13 cellular contexts compared by ENCODE assay signal in the genomic region with DNA sequence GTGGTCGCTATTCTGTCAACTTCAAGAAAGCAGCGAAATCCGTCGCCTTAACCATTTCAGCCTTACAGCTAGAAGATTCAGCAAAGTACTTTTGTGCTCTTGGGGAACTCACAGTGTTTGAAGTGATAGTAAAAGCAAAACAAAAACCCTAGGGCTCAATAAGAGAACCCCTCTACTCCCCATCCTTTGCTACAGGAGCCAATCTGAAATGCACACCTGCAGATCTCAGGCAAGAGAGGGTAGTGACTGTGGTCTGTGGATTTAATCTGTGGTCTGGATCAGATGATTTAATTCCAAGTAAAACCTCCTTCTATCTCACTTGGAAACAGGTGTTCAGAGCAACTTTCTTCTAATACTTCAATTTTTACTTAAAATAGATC.
DNase-seq lines count a peak whose midpoint lies in the region; ATAC-seq and TF ChIP-seq lines count a peak whose summit lies in the region.
"Had no signal": no experiment of that assay in that cellular context is flagged by ENCODE, and none has a peak within 500 bp of the region (broad histone marks: within the 10 kb centered on the region; RNA-seq: fewer than 3 reads in every experiment).

No MANE protein-coding gene starts in this region.

- no peak overlapping the region for H3K56ac ChIP-seq in mesendoderm (ENCODE audit: low read length)

- H3K9me2 ChIP-seq in Loucy (replicated peaks; ENCODE audit: low read depth, low read length), result no peaks in the 10 kb centered on the region

- H2AK5ac ChIP-seq in mesendoderm (ENCODE audit: low read length), result no peak overlapping the region

- H3K4me1 ChIP-seq in left ventricle myocardium inferior, result no peaks in the 10 kb centered on the region
- peaks cover 2% of the 10 kb centered on the region for H3K4me1 ChIP-seq in right cardiac atrium (ENCODE audit: control insufficient read depth, insufficient read depth, low read length)
- H3K4me1 ChIP-seq in Loucy (ENCODE audit: insufficient read depth, low read length, poor library complexity, severe bottlenecking), result peaks cover 55% of the 10 kb centered on the region
- peaks cover 0 to 19% (median 3%) of the 10 kb centered on the region in 4 donors for H3K4me1 ChIP-seq in esophagus muscularis mucosa
- no peaks in the 10 kb centered on the region for H3K4me1 ChIP-seq in mesendoderm (ENCODE audit: control insufficient read depth, low read depth, low read length)
- H3K4me1 ChIP-seq in lower lobe of right lung, result no peaks in the 10 kb centered on the region
- H3K4me1 ChIP-seq: ascending aorta had no signal

- no peak for ATAC-seq in right cardiac atrium
- ATAC-seq in lower lobe of right lung, result no peak

- H3K27ac ChIP-seq in left ventricle myocardium inferior (replicated peaks), result peak overlapping the region; percentile 67
- no peak overlapping the region for H3K27ac ChIP-seq in right cardiac atrium (ENCODE audit: low read length)
- H3K27ac ChIP-seq in esophagus muscularis mucosa (replicated peaks in 1 of 4), result peak overlapping the region; percentile 42 to 73 (median 70)
- H3K27ac ChIP-seq in mesendoderm (ENCODE audit: low read depth, low read length), result no peak overlapping the region
- no peak overlapping the region for H3K27ac ChIP-seq in lower lobe of right lung
- H3K27ac ChIP-seq: ascending aorta had no signal

- H3K9ac ChIP-seq in Loucy (ENCODE audit: low read depth, low read length, poor library complexity, severe bottlenecking) (peak overlapping the region; percentile 20), mesendoderm (ENCODE audit: low read length) (no peak overlapping the region)

- H2BK5ac ChIP-seq in mesendoderm (ENCODE audit: low read length), result no peak overlapping the region

- H2BK15ac ChIP-seq in mesendoderm (replicated peaks; ENCODE audit: low read depth), result no peak overlapping the region

- no peak for TF ChIP-seq EP300 in esophagus muscularis mucosa (IDR thresholded peaks at IDR 0.05)

- no peaks in the 10 kb centered on the region for H3K79me1 ChIP-seq in mesendoderm (ENCODE audit: low read length)

- DNase-seq in left ventricle myocardium inferior, result no peak
- DNase-seq in right cardiac atrium, result no peak
- DNase-seq in esophagus muscularis mucosa (ENCODE audit: extremely low spot score), result no peak
- DNase-seq in mesendoderm, result no peak
- DNase-seq in lower lobe of right lung, result no peak
- no peak for DNase-seq in amygdala (lab: John Stamatoyannopoulos, UW)
- DNase-seq in NCI-H2081 (lab: John Stamatoyannopoulos, UW), result no peak
- DNase-seq: AML-193; effector CD8-positive, alpha-beta T cell; left colon; spleen had no signal

- H3K27me3 ChIP-seq in left ventricle myocardium inferior (ENCODE audit: low read depth), result no peaks in the 10 kb centered on the region
- no peaks in the 10 kb centered on the region for H3K27me3 ChIP-seq in right cardiac atrium (ENCODE audit: control insufficient read depth, insufficient read depth)
- no peaks in the 10 kb centered on the region for H3K27me3 ChIP-seq in Loucy (ENCODE audit: insufficient read depth, low read length, poor library complexity, severe bottlenecking)
- no peaks in the 10 kb centered on the region for H3K27me3 ChIP-seq in esophagus muscularis mucosa
- H3K27me3 ChIP-seq in mesendoderm (ENCODE audit: insufficient read depth, low read length, poor library complexity), result no peaks in the 10 kb centered on the region
- no peaks in the 10 kb centered on the region for H3K27me3 ChIP-seq in lower lobe of right lung (ENCODE audit: low read depth)
- H3K27me3 ChIP-seq: ascending aorta, spleen had no signal

- no peak for TF ChIP-seq CTCF in left ventricle myocardium inferior (IDR thresholded peaks at IDR 0.05; ENCODE audit: borderline replicate concordance)
- no peak for TF ChIP-seq CTCF in Loucy (conservative IDR thresholded peaks at IDR 0.05; ENCODE audit: low read length)
- no peak for TF ChIP-seq CTCF in esophagus muscularis mucosa (IDR thresholded peaks at IDR 0.05)
- no peak for TF ChIP-seq CTCF in lower lobe of right lung (IDR thresholded peaks at IDR 0.05)

- no peak overlapping the region for H2BK120ac ChIP-seq in mesendoderm (ENCODE audit: low read depth, low read length)

- H3K4me2 ChIP-seq in Loucy (ENCODE audit: low read depth, low read length, poor library complexity, severe bottlenecking), result peak overlapping the region; percentile 71
- H3K4me2 ChIP-seq in mesendoderm (ENCODE audit: low read length), result no peak overlapping the region

- H3K4ac ChIP-seq in mesendoderm (ENCODE audit: low read depth, low read length), result no peak overlapping the region

- H3K36me3 ChIP-seq in left ventricle myocardium inferior (no peaks in the 10 kb centered on the region), Loucy (ENCODE audit: insufficient read depth, low read length) (no peaks in the 10 kb centered on the region), esophagus muscularis mucosa (no peaks in the 10 kb centered on the region), mesendoderm (ENCODE audit: control insufficient read depth, insufficient read depth, low read length) (no peaks in the 10 kb centered on the region), lower lobe of right lung (no peaks in the 10 kb centered on the region)
- H3K36me3 ChIP-seq: ascending aorta, spleen had no signal

- no peak overlapping the region for H4K5ac ChIP-seq in mesendoderm (ENCODE audit: low read length)

- H3K23ac ChIP-seq in mesendoderm (ENCODE audit: low read length), result no peak overlapping the region

- WGBS in right cardiac atrium, result 56% methylated on average over 4 of the region's 4 CpGs
- 76% methylated on average over 4 of the region's 4 CpGs for WGBS in esophagus muscularis mucosa
- WGBS in mesendoderm (ENCODE audit: extremely low coverage, insufficient coverage, low lambda C conversion rate), result no CpG with 5 or more reads among the region's 4 CpGs

- H3F3A ChIP-seq in Loucy (ENCODE audit: low read depth), result no peaks in the 10 kb centered on the region

- no peak overlapping the region for H3K18ac ChIP-seq in mesendoderm (ENCODE audit: low read length)

- H3K79me2 ChIP-seq in Loucy (ENCODE audit: insufficient read depth, low read length) (no peaks in the 10 kb centered on the region), mesendoderm (ENCODE audit: control insufficient read depth, insufficient read depth, low read length) (no peaks in the 10 kb centered on the region)

- no peaks in the 10 kb centered on the region for H4K20me1 ChIP-seq in Loucy (ENCODE audit: insufficient read depth, low read length, poor library complexity, severe bottlenecking)

- H2AFZ ChIP-seq in Loucy (ENCODE audit: low read length), result no peak overlapping the region

- TF ChIP-seq POLR2A in esophagus muscularis mucosa (IDR thresholded peaks at IDR 0.05; ENCODE audit: low read depth), result no peak

- H4K8ac ChIP-seq in mesendoderm (ENCODE audit: low read depth, low read length), result no peak overlapping the region

- intact Hi-C loops in left ventricle myocardium inferior (cut with micrococcal nuclease) (no loop called here), right cardiac atrium (cut with DNase I) (no loop called here), esophagus muscularis mucosa (cut with DNase I) (no loop called here), lower lobe of right lung (cut with DNase I) (no loop called here)

- H3K9me3 ChIP-seq in left ventricle myocardium inferior (replicated peaks) (no peaks in the 10 kb centered on the region), right cardiac atrium (ENCODE audit: control insufficient read depth, low read length) (no peaks in the 10 kb centered on the region), Loucy (ENCODE audit: insufficient read depth, low read depth, low read length) (no peaks in the 10 kb centered on the region), esophagus muscularis mucosa (no peaks in the 10 kb centered on the region), lower lobe of right lung (no peaks in the 10 kb centered on the region)
- H3K9me3 ChIP-seq: ascending aorta, spleen had no signal

- H3K4me3 ChIP-seq in left ventricle myocardium inferior (no peak overlapping the region), right cardiac atrium (ENCODE audit: low read length) (no peak overlapping the region), Loucy (ENCODE audit: low read length, poor library complexity, severe bottlenecking) (peak overlapping the region; percentile 47), esophagus muscularis mucosa (no peak overlapping the region), mesendoderm (ENCODE audit: low read length) (no peak overlapping the region), lower lobe of right lung (no peak overlapping the region)
- H3K4me3 ChIP-seq: ascending aorta had no signal

Comparison
In these comparisons a context has a peak if more than half of its experiments do, and no peak if none do; other contexts are left out.
1. H3K27ac ChIP-seq: peak in left ventricle myocardium inferior (single experiment) and esophagus muscularis mucosa (4 of 4); none in right cardiac atrium (single experiment), mesendoderm (single experiment) and lower lobe of right lung (single experiment).